In genomic region chr15:40591310-40591845, GRCh38 we compare ENCODE assay signal across 2 cellular contexts.
TF ChIP-seq lines count a peak whose summit lies in the region.

No MANE protein-coding gene starts in this region.

TF ChIP-seq in HEK293, 187 proteins besides CTCF, POLR2A, EP300 and RAD21:
- TF ChIP-seq ZNF211 (tag by site-specific recombination; IDR thresholded peaks at IDR 0.05; ENCODE audit: low read depth) (no peak), KLF1 (tag by site-specific recombination; IDR thresholded peaks at IDR 0.05) (peak; percentile 30; the same call in 1 of the 2 replicates), ZBTB20 (tag by site-specific recombination; IDR thresholded peaks at IDR 0.05) (peak; percentile 21; the same call in 1 of the 2 replicates), ZNF76 (tag by site-specific recombination; IDR thresholded peaks at IDR 0.05; ENCODE audit: borderline replicate concordance, low read depth) (no peak), ZFP69B (tag by site-specific recombination; IDR thresholded peaks at IDR 0.05) (no peak), ZNF2 (tag by site-specific recombination; IDR thresholded peaks at IDR 0.05) (no peak), PBX3 (CRISPR knock-in tag; IDR thresholded peaks at IDR 0.05) (no peak), ZNF169 (tag by site-specific recombination; IDR thresholded peaks at IDR 0.05) (no peak), ZFP41 (tag by site-specific recombination; IDR thresholded peaks at IDR 0.05; ENCODE audit: borderline replicate concordance) (no peak), ZNF239 (tag by site-specific recombination; IDR thresholded peaks at IDR 0.05) (no peak)

TF ChIP-seq in K562, 482 proteins besides CTCF, POLR2A, EP300 and RAD21:
- no peak for TF ChIP-seq KAT2B (IDR thresholded peaks at IDR 0.05; ENCODE audit: low read depth, low read length)
- 0 out of 2 replicates have a peak, but pooled peaks have one; percentile 7 for TF ChIP-seq CEBPG (CRISPR knock-in tag; IDR thresholded peaks at IDR 0.05)
- no peak for TF ChIP-seq CEBPG (tag; conservative IDR thresholded peaks at IDR 0.05 in 1 of 2, IDR thresholded peaks at IDR 0.05 in 1 of 2)
- no peak for TF ChIP-seq ZKSCAN1 (IDR thresholded peaks at IDR 0.05; ENCODE audit: low read depth, low read length)
- no peak for TF ChIP-seq ZNF175 (CRISPR knock-in tag; IDR thresholded peaks at IDR 0.05; ENCODE audit: low read depth)
- no peak for TF ChIP-seq SRSF9 (IDR thresholded peaks at IDR 0.05; ENCODE audit: borderline replicate concordance, low read depth, low read length)
- no peak for TF ChIP-seq RHOXF2B (CRISPR knock-in tag; conservative IDR thresholded peaks at IDR 0.05)
- no peak for TF ChIP-seq ELF4 (CRISPR knock-in tag; IDR thresholded peaks at IDR 0.05)
- TF ChIP-seq RCOR1 (IDR thresholded peaks at IDR 0.05; ENCODE audit: borderline replicate concordance in 1 of 2, low read depth in 2 of 2, low read length in 2 of 2): peak in 1 of 2 experiments; percentile 58; a peak in 1 of 4 replicates
- TF ChIP-seq ZC3H4 (CRISPR knock-in tag; IDR thresholded peaks at IDR 0.05; ENCODE audit: borderline replicate concordance): no peak
- TF ChIP-seq CBX8 (IDR thresholded peaks at IDR 0.05; ENCODE audit: borderline replicate concordance, extremely low read depth, low read depth, low read length, poor library complexity, severe bottlenecking): no peak
- TF ChIP-seq RBFOX2 (IDR thresholded peaks at IDR 0.05; ENCODE audit: low read depth, low read length): no peak
- TF ChIP-seq RBM39 (optimal IDR thresholded peaks at IDR 0.05; ENCODE audit: low read depth, low read length): no peak
- no peak for TF ChIP-seq HDAC6 (IDR thresholded peaks at IDR 0.05; ENCODE audit: low read depth, low read length)
- TF ChIP-seq PRDM10 (IDR thresholded peaks at IDR 0.05; ENCODE audit: partially characterized antibody): no peak
- no peak for TF ChIP-seq ZNF699 (CRISPR knock-in tag; IDR thresholded peaks at IDR 0.05; ENCODE audit: insufficient replicate concordance)
- TF ChIP-seq HMG20A (CRISPR knock-in tag; conservative IDR thresholded peaks at IDR 0.05): no peak
- TF ChIP-seq SLC30A9 (CRISPR knock-in tag; IDR thresholded peaks at IDR 0.05): no peak
- no peak for TF ChIP-seq ZNF280A (IDR thresholded peaks at IDR 0.05; ENCODE audit: low read depth, partially characterized antibody)
- no peak for TF ChIP-seq SNAPC5 (CRISPR knock-in tag; IDR thresholded peaks at IDR 0.05)
- no peak for TF ChIP-seq MEF2D (tag; conservative IDR thresholded peaks at IDR 0.05; ENCODE audit: low read depth)
- TF ChIP-seq GABPA (tag; conservative IDR thresholded peaks at IDR 0.05; ENCODE audit: low read depth): no peak
- peak; percentile 56; the same call in 1 of the 2 replicates for TF ChIP-seq CTBP1 (IDR thresholded peaks at IDR 0.05; ENCODE audit: borderline replicate concordance)
- TF ChIP-seq TBL1XR1 (IDR thresholded peaks at IDR 0.05; ENCODE audit: low read length in 2 of 2): no peak
- peak; percentile 76 for TF ChIP-seq ESRRA (IDR thresholded peaks at IDR 0.05; ENCODE audit: borderline replicate concordance, low read depth)
